19 cellular contexts compared by ENCODE assay signal in genomic region chr6:144652292-144652891, GRCh38.
"Had no signal": no experiment of that assay in that cellular context is flagged by ENCODE, and none has a peak within 500 bp of the region (broad histone marks: within the 10 kb centered on the region; RNA-seq: fewer than 3 reads in every experiment).

No MANE protein-coding gene starts in this region.

- DNase-seq: activated CD4-positive, alpha-beta T cell treated with anti-CD3 and anti-CD28 coated beads for 48 hours; activated CD8-positive, alpha-beta memory T cell treated with anti-CD3 and anti-CD28 coated beads, Interleukin-2, amount 50 U/mL, for 48 hours; activated gamma-delta T cell treated with Interleukin-2 at 50 U/mL for 16 hours; activated T-cell treated with anti-CD3 and anti-CD28 coated beads, Interleukin-2, amount 50 U/mL, for 72 hours; anterior cingulate cortex; effector memory CD4-positive, alpha-beta T cell; foreskin keratinocyte; kidney glomerular epithelial cell; mesendoderm; pancreas; stimulated activated CD4-positive, alpha-beta T cell treated with anti-CD3 and anti-CD28 coated beads, Interleukin-4, amount 100 ng/mL, for 1 hour; stimulated activated naive CD4-positive, alpha-beta T cell; transverse colon; WERI-Rb-1 had no signal

- H3K27me3 ChIP-seq: breast epithelium, foreskin keratinocyte, neural progenitor cell, pancreas, transverse colon, vagina had no signal

- H3K36me3 Mint-ChIP-seq: neural progenitor cell had no signal

- H3K4me3 ChIP-seq: breast epithelium, neural progenitor cell, pancreas, transverse colon, vagina had no signal

- H3K36me3 ChIP-seq: breast epithelium, neural progenitor cell, pancreas, transverse colon, vagina, WERI-Rb-1 had no signal

- H3K27ac Mint-ChIP-seq: dendritic cell treated with granulocyte-macrophage colony-stimulating factor and Interleukin-4, amounts not matched to agents 40 ng/mL and 50 ng/mL, for 4 days; neural progenitor cell; T-helper 1 cell treated with Interleukin-12 subunit alpha and Interleukin-12 subunit beta and Interleukin-4 antibody, amounts not matched to agents 30 μg/mL and 1 μg/mL, for 36 hours had no signal

- H3K4me1 ChIP-seq: breast epithelium had no signal

- H3K9me3 Mint-ChIP-seq: dendritic cell treated with granulocyte-macrophage colony-stimulating factor and Interleukin-4, amounts not matched to agents 40 ng/mL and 50 ng/mL, for 4 days; neural progenitor cell; T-helper 1 cell treated with Interleukin-12 subunit alpha and Interleukin-12 subunit beta and Interleukin-4 antibody, amounts not matched to agents 30 μg/mL and 1 μg/mL, for 36 hours had no signal

- H3K27ac ChIP-seq: breast epithelium, foreskin keratinocyte, neural progenitor cell, vagina, WERI-Rb-1 had no signal

- FAIRE-seq: pancreas had no signal

- H3K27me3 Mint-ChIP-seq: dendritic cell treated with granulocyte-macrophage colony-stimulating factor and Interleukin-4, amounts not matched to agents 40 ng/mL and 50 ng/mL, for 4 days had no signal

- H3K4me3 Mint-ChIP-seq: activated T-cell treated with anti-CD3 and anti-CD28 coated beads, Interleukin-2, amount 50 U/mL, for 72 hours; dendritic cell treated with granulocyte-macrophage colony-stimulating factor and Interleukin-4, amounts not matched to agents 40 ng/mL and 50 ng/mL, for 4 days; neural progenitor cell; T-helper 1 cell treated with Interleukin-12 subunit alpha and Interleukin-12 subunit beta and Interleukin-4 antibody, amounts not matched to agents 30 μg/mL and 1 μg/mL, for 36 hours had no signal

- H3K9me3 ChIP-seq: breast epithelium, pancreas, transverse colon, vagina had no signal

- ATAC-seq: foreskin keratinocyte had no signal
